ENCODE assay signal across 9 cellular contexts in genomic region chr12:27549231-27549800, GRCh38. TPM values are rescaled to one million over a fixed set of nuclear protein-coding genes. Genes with fewer than 3 reads are reported as not detected.
DNase-seq lines count a peak whose midpoint lies in the region; ATAC-seq and TF ChIP-seq lines count a peak whose summit lies in the region.
"Had no signal": no experiment of that assay in that cellular context is flagged by ENCODE, and none has a peak within 500 bp of the region (broad histone marks: within the 10 kb centered on the region; RNA-seq: fewer than 3 reads in every experiment).

No MANE protein-coding gene starts in this region.

- H3K56ac ChIP-seq in H9 (ENCODE audit: insufficient read length, low read depth, low read length) = no peak overlapping the region

- peaks cover 84% of the 10 kb centered on the region for H3K79me2 ChIP-seq in hepatocyte
- H3K79me2 ChIP-seq in H9 (ENCODE audit: insufficient read depth, low read length) = no peaks in the 10 kb centered on the region

- H2AFZ ChIP-seq in hepatocyte = no peak overlapping the region
- H2AFZ ChIP-seq in H9 (ENCODE audit: low read length) = no peak overlapping the region

- H3K36me3 ChIP-seq in HEK293 (ENCODE audit: control insufficient read depth in 2 of 2, insufficient read depth in 1 of 2, low read length in 2 of 2) (no peaks in the 10 kb centered on the region), hepatocyte (replicated peaks; ENCODE audit: insufficient read depth, low read depth) (no peaks in the 10 kb centered on the region)

- no peak overlapping the region; the same call in 1 of the 2 replicates for H3K14ac ChIP-seq in H9 (ENCODE audit: insufficient read depth, low read length)

- no peak overlapping the region for H2BK5ac ChIP-seq in H9 (ENCODE audit: insufficient read length, low read length)

- H3K9me3 ChIP-seq in HEK293 (ENCODE audit: control insufficient read depth, insufficient read depth, low read depth, low read length) (no peaks in the 10 kb centered on the region), hepatocyte (ENCODE audit: low read depth) (no peaks in the 10 kb centered on the region), H9 (ENCODE audit: control insufficient read depth, low read depth, low read length) (no peaks in the 10 kb centered on the region)

- H3K4me3 ChIP-seq in HEK293 (ENCODE audit: low read depth, low read length) (0 out of 2 replicates have a peak overlapping the region, but pooled peaks have one; percentile 1), hepatocyte (no peak overlapping the region)

- no peak for ATAC-seq in HG02970 (IDR thresholded peaks at IDR 0.05; ENCODE audit: low FRiP score, unreplicated experiment)

- H3K9ac ChIP-seq in H9 (ENCODE audit: extremely low read depth, insufficient read length, low read length) = no peak overlapping the region

- peaks cover 24 to 37% of the 10 kb centered on the region in 2 experiments for H3K4me1 Mint-ChIP-seq in H9
- H3K4me1 Mint-ChIP-seq: memory B cell had no signal

- peaks cover 1% of the 10 kb centered on the region; the same call in 1 of the 2 replicates for H3K27me3 Mint-ChIP-seq in H9 (ENCODE audit: low read depth)

- no peak overlapping the region for H3K23ac ChIP-seq in H9 (ENCODE audit: insufficient read length, low read depth, low read length)

- no peaks in the 10 kb centered on the region for H3K79me1 ChIP-seq in H9 (ENCODE audit: insufficient read depth, low read depth, low read length, poor library complexity, severe bottlenecking)

- no peak overlapping the region for H4K91ac ChIP-seq in H9 (ENCODE audit: insufficient read length, low read depth, low read length)

- H3T11ph ChIP-seq in H9 (ENCODE audit: low read length) = no peak overlapping the region

- H3K4me3 Mint-ChIP-seq in H9 = no peak overlapping the region
- H3K4me3 Mint-ChIP-seq: memory B cell had no signal

- POLR2A ChIA-PET in HEK293 (lab: Yijun Ruan, JAX) = interaction anchor here (2.5 kb wide), 1 partner anchor 25 kb away, joined by 16 read pairs; the partner anchor contains the start of gene PPFIBP1

- H4K8ac ChIP-seq in H9 (replicated peaks; ENCODE audit: insufficient read length, low read depth, low read length) = no peak overlapping the region

- no peaks in the 10 kb centered on the region for H3K23me2 ChIP-seq in H9 (ENCODE audit: insufficient read length, low read depth, low read length, poor library complexity, severe bottlenecking)

- peaks cover 2 to 4% (median 3%) of the 10 kb centered on the region in 3 experiments; a peak in 4 of 7 replicates for H3K36me3 Mint-ChIP-seq in H9 (ENCODE audit: insufficient read depth in 1 of 3, low read depth in 3 of 3)
- H3K36me3 Mint-ChIP-seq: memory B cell had no signal

- H3K27ac ChIP-seq in HEK293 (ENCODE audit: extremely low read depth, low read depth, low read length) (no peak overlapping the region), hepatocyte (peak overlapping the region; percentile 61), H9 (ENCODE audit: insufficient read length, low read depth, low read length) (no peak overlapping the region)

- H3K27ac Mint-ChIP-seq in H9 = no peak overlapping the region
- H3K27ac Mint-ChIP-seq: memory B cell had no signal

- TF ChIP-seq CTCF in HEK293 (tag by site-specific recombination; IDR thresholded peaks at IDR 0.05) (no peak), hepatocyte (IDR thresholded peaks at IDR 0.05; ENCODE audit: poor library complexity) (no peak), H9 (conservative IDR thresholded peaks at IDR 0.05) (no peak)

- H3K27me3 ChIP-seq in hepatocyte (no peaks in the 10 kb centered on the region), H9 (ENCODE audit: insufficient read depth, low read length) (no peaks in the 10 kb centered on the region)

- H2BK120ac ChIP-seq in H9 (ENCODE audit: low read depth, low read length, poor library complexity, severe bottlenecking) = no peak overlapping the region

- CTCF ChIA-PET in HEK293 (lab: Yijun Ruan, JAX) = interaction anchor here (0.5 to 1.0 kb wide), 3 partner anchors 86 to 124 kb away, joined by 3 read pairs; no protein-coding TSS in a partner anchor

- H3K9me3 Mint-ChIP-seq in H9 = peaks cover 0 to 3% of the 10 kb centered on the region in 2 experiments; a peak in 1 of 5 replicates
- H3K9me3 Mint-ChIP-seq: memory B cell had no signal

- no peak overlapping the region for H4K5ac ChIP-seq in H9 (ENCODE audit: insufficient read length, low read depth, low read length)

- H4K20me1 ChIP-seq in hepatocyte (ENCODE audit: insufficient read depth, poor library complexity, severe bottlenecking) (no peaks in the 10 kb centered on the region), H9 (ENCODE audit: control insufficient read depth, insufficient read depth, insufficient read length) (no peaks in the 10 kb centered on the region)

- no peak overlapping the region for H2BK15ac ChIP-seq in H9 (ENCODE audit: low read depth, low read length)

- 73% methylated on average over 8 of the region's 8 CpGs for WGBS in hepatocyte (ENCODE audit: low lambda C conversion rate, missing lambda C conversion rate)
- no CpG with 5 or more reads among the region's 8 CpGs for WGBS in H9 (ENCODE audit: extremely low coverage, insufficient read length, low lambda C conversion rate)

- no peak overlapping the region for H2AK5ac ChIP-seq in H9 (ENCODE audit: insufficient read length, low read length)

- H2BK20ac ChIP-seq in H9 (ENCODE audit: low read depth, low read length, poor library complexity, severe bottlenecking) = no peak overlapping the region

- H3K9me2 ChIP-seq in hepatocyte (replicated peaks; ENCODE audit: insufficient read depth) = no peaks in the 10 kb centered on the region

- no peak overlapping the region for H2BK12ac ChIP-seq in H9 (ENCODE audit: insufficient read length, low read depth, low read length)

- DNase-seq in amniotic stem cell (lab: John Stamatoyannopoulos, UW) = peak; percentile 58
- DNase-seq in hepatocyte (ENCODE audit: low spot score) = no peak
- peak; percentile 82 for DNase-seq in stromal cell of bone marrow (ENCODE audit: low read depth)
- no peak for DNase-seq in H9
- no peak for DNase-seq in GOT3 (lab: John Stamatoyannopoulos, UW)
- no peak for DNase-seq in iPS-NIHi11 (ENCODE audit: low spot score)

- H3K4me1 ChIP-seq in HEK293 (ENCODE audit: control insufficient read depth, insufficient read depth, low read length) (peaks cover 19% of the 10 kb centered on the region), hepatocyte (ENCODE audit: insufficient read depth) (peaks cover 23% of the 10 kb centered on the region), H9 (ENCODE audit: insufficient read depth, low read length) (no peaks in the 10 kb centered on the region)

- peak overlapping the region; percentile 65 for H3K4me2 ChIP-seq in hepatocyte
- no peak overlapping the region for H3K4me2 ChIP-seq in H9 (ENCODE audit: insufficient read depth, insufficient read length, low read length)

- no peak overlapping the region for H3K4ac ChIP-seq in H9 (ENCODE audit: low read depth, low read length)

- no peak overlapping the region for H3K18ac ChIP-seq in H9 (ENCODE audit: insufficient read length, low read depth, low read length)

TF ChIP-seq in HEK293, 187 proteins besides CTCF, POLR2A, EP300 and RAD21:
- TF ChIP-seq ZNF639 (tag by site-specific recombination; IDR thresholded peaks at IDR 0.05) (no peak), ZNF362 (tag by site-specific recombination; IDR thresholded peaks at IDR 0.05) (0 out of 2 replicates have a peak, but pooled peaks have one; percentile 40), ZBTB20 (tag by site-specific recombination; IDR thresholded peaks at IDR 0.05) (no peak), ZNF473 (tag by site-specific recombination; IDR thresholded peaks at IDR 0.05) (no peak), ZNF155 (tag by site-specific recombination; IDR thresholded peaks at IDR 0.05) (no peak), ZNF785 (tag by site-specific recombination; IDR thresholded peaks at IDR 0.05) (no peak)

RNA-seq across cellular contexts. Expression of gene PPFIBP1, which starts 25.3 kb away (rescaled TPM):
- total RNA-seq in hepatocyte (38.6 and 42.4 TPM in 2 replicates), H9 (2021) (28.7 and 29.2 TPM in 2 replicates)
- polyA plus RNA-seq in hepatocyte = 23.9 and 26.1 TPM in 2 replicates

Comparison
In these comparisons a context has a peak if more than half of its experiments do, and no peak if none do; other contexts are left out.
1. DNase-seq: peak in amniotic stem cell (single experiment) and stromal cell of bone marrow (single experiment); none in hepatocyte (single experiment), H9 (single experiment), GOT3 (single experiment) and iPS-NIHi11 (single experiment).